ENCODE assay signal across 23 cellular contexts in genomic region chr5:126513302-126513701, GRCh38.
DNase-seq lines count a peak whose midpoint lies in the region; TF ChIP-seq lines count a peak whose summit lies in the region.
"Had no signal": no experiment of that assay in that cellular context is flagged by ENCODE, and none has a peak within 500 bp of the region (broad histone marks: within the 10 kb centered on the region; RNA-seq: fewer than 3 reads in every experiment).

No MANE protein-coding gene starts in this region.

- no peak overlapping the region for H4K8ac ChIP-seq in neuronal stem cell (ENCODE audit: low read depth, low read length)

- no peaks in the 10 kb centered on the region for H3K36me3 ChIP-seq in MM.1S (replicated peaks; ENCODE audit: insufficient read depth, low read length)
- H3K36me3 ChIP-seq in endodermal cell (ENCODE audit: control insufficient read depth, insufficient read depth, low read length) = no peaks in the 10 kb centered on the region
- no peaks in the 10 kb centered on the region for H3K36me3 ChIP-seq in neuronal stem cell (replicated peaks in 1 of 2; ENCODE audit: control insufficient read depth in 2 of 2, insufficient read depth in 2 of 2, low read length in 2 of 2)
- H3K36me3 ChIP-seq in thyroid gland = no peaks in the 10 kb centered on the region

- DNase-seq in MM.1S (no peak), endodermal cell (peak; percentile 10), neuronal stem cell (ENCODE audit: low spot score) (no peak), thyroid gland (no peak), T-helper 2 cell (no peak), COLO668 (lab: John Stamatoyannopoulos, UW; ENCODE audit: unreplicated experiment) (no peak), HUDEP-2 (lab: John Stamatoyannopoulos, UW; ENCODE audit: unreplicated experiment in 76 of 76) (no peak)
- DNase-seq: activated CD4-positive, alpha-beta T cell treated with anti-CD3 and anti-CD28 coated beads, Interleukin-2, amount 10 ng/mL, durations not matched to agents 24 days and 14 days; CD4-positive, alpha-beta T cell; effector memory CD8-positive, alpha-beta T cell; GF-D8; glutamatergic neuron; KG1; left colon; NCI-H526 treated with DMSO at 0.1 percent for 48 hours; psoas muscle; stimulated activated CD4-positive, alpha-beta T cell treated with anti-CD3 and anti-CD28 coated beads, Interleukin-4, amount 100 ng/mL, for 24 hours; stimulated activated naive CD4-positive, alpha-beta T cell treated with Interleukin-2 at 50 U/mL for 16 hours; T-helper 17 cell had no signal

- no peaks in the 10 kb centered on the region for H4K20me1 ChIP-seq in MM.1S (ENCODE audit: insufficient read depth, low read length)

- no peaks in the 10 kb centered on the region for H3K27me3 ChIP-seq in MM.1S (replicated peaks; ENCODE audit: insufficient read depth, low read length)
- peaks cover 11% of the 10 kb centered on the region for H3K27me3 ChIP-seq in endodermal cell (ENCODE audit: control insufficient read depth, insufficient read depth, low read length, poor library complexity, severe bottlenecking)
- no peaks in the 10 kb centered on the region for H3K27me3 ChIP-seq in neuronal stem cell (ENCODE audit: control insufficient read depth in 3 of 3, insufficient read depth in 3 of 3, low read depth in 1 of 3, low read length in 3 of 3)
- no peaks in the 10 kb centered on the region for H3K27me3 ChIP-seq in thyroid gland

- H3K4me3 ChIP-seq in MM.1S (ENCODE audit: low read length) = no peak overlapping the region
- H3K4me3 ChIP-seq in endodermal cell (ENCODE audit: low read length) = no peak overlapping the region
- no peak overlapping the region for H3K4me3 ChIP-seq in neuronal stem cell (ENCODE audit: low read length in 2 of 2)
- H3K4me3 ChIP-seq in thyroid gland (replicated peaks in 1 of 3) = no peak overlapping the region
- H3K4me3 ChIP-seq: psoas muscle, SK-N-MC had no signal

- no peaks in the 10 kb centered on the region for H3K9me3 Mint-ChIP-seq in endodermal cell
- H3K9me3 Mint-ChIP-seq: effector memory CD8-positive, alpha-beta T cell had no signal

- H3K4me2 ChIP-seq in MM.1S (ENCODE audit: low read depth, low read length) = no peak overlapping the region
- no peak overlapping the region for H3K4me2 ChIP-seq in neuronal stem cell (ENCODE audit: insufficient read depth, low read length, poor library complexity, severe bottlenecking)

- H3K27ac Mint-ChIP-seq in endodermal cell = no peak overlapping the region
- H3K27ac Mint-ChIP-seq: activated CD4-positive, alpha-beta T cell treated with anti-CD3 and anti-CD28 coated beads, Interleukin-2, amount 10 ng/mL, durations not matched to agents 24 days and 14 days; activated T-helper 17 cell treated with anti-CD3 and anti-CD28 coated beads, Interleukin-2, amount 50 U/mL, for 72 hours; CD4-positive, alpha-beta T cell; effector memory CD8-positive, alpha-beta T cell; T-helper 17 cell had no signal

- no peak overlapping the region for H2BK15ac ChIP-seq in neuronal stem cell (ENCODE audit: low read length)

- H3K27ac ChIP-seq in MM.1S (ENCODE audit: low read length) (no peak overlapping the region), endodermal cell (ENCODE audit: low read depth, low read length) (no peak overlapping the region), neuronal stem cell (replicated peaks; ENCODE audit: low read length) (no peak overlapping the region), thyroid gland (peak overlapping the region in 2 of 3 donors; percentile 10 to 63)
- H3K27ac ChIP-seq: psoas muscle, RWPE1, SK-N-MC had no signal

- TF ChIP-seq POLR2A in thyroid gland (IDR thresholded peaks at IDR 0.05) = no peak

- no peaks in the 10 kb centered on the region for H3F3A ChIP-seq in MM.1S (ENCODE audit: insufficient read depth, low read length)

- no peak overlapping the region for H2BK12ac ChIP-seq in neuronal stem cell (ENCODE audit: low read length)

- H2AFZ ChIP-seq in MM.1S (ENCODE audit: low read length) (peak overlapping the region; percentile 27; the same call in 1 of the 2 replicates), neuronal stem cell (ENCODE audit: low read length) (peak overlapping the region; percentile 70)

- H3K9me2 ChIP-seq in MM.1S (replicated peaks; ENCODE audit: insufficient read depth, low read length) = no peaks in the 10 kb centered on the region

- H3K9me3 ChIP-seq in MM.1S (replicated peaks; ENCODE audit: insufficient read depth, low read length) (no peaks in the 10 kb centered on the region), endodermal cell (ENCODE audit: control insufficient read depth, low read length) (no peaks in the 10 kb centered on the region), neuronal stem cell (replicated peaks in 1 of 2; ENCODE audit: control insufficient read depth in 2 of 2, insufficient read depth in 1 of 2, low read depth in 1 of 2, low read length in 2 of 2) (peaks cover 0 to 2% of the 10 kb centered on the region in 2 donors), thyroid gland (no peaks in the 10 kb centered on the region)
- H3K9me3 ChIP-seq: psoas muscle had no signal

- H3K4me1 Mint-ChIP-seq in endodermal cell = peaks cover 13% of the 10 kb centered on the region

- no peak overlapping the region for H3K9ac ChIP-seq in MM.1S (ENCODE audit: low read length)
- no peak overlapping the region for H3K9ac ChIP-seq in endodermal cell (ENCODE audit: extremely low read depth, low read length, poor library complexity, severe bottlenecking)
- H3K9ac ChIP-seq in neuronal stem cell (ENCODE audit: low read depth, low read length, poor library complexity) = no peak overlapping the region

- no peak overlapping the region for H3K4me3 Mint-ChIP-seq in endodermal cell
- H3K4me3 Mint-ChIP-seq: activated CD4-positive, alpha-beta T cell treated with anti-CD3 and anti-CD28 coated beads, Interleukin-2, amount 10 ng/mL, durations not matched to agents 24 days and 14 days; activated naive CD8-positive, alpha-beta T cell; activated T-helper 17 cell treated with anti-CD3 and anti-CD28 coated beads, Interleukin-2, amount 50 U/mL, for 72 hours; CD4-positive, alpha-beta T cell; effector memory CD8-positive, alpha-beta T cell; T-helper 17 cell had no signal

- H4K91ac ChIP-seq in neuronal stem cell (ENCODE audit: low read depth, low read length, poor library complexity) = no peak overlapping the region

- H2BK120ac ChIP-seq in neuronal stem cell (ENCODE audit: low read depth, low read length) = no peak overlapping the region

- no peak overlapping the region for H3K18ac ChIP-seq in neuronal stem cell (ENCODE audit: low read length)

- H3K23ac ChIP-seq in neuronal stem cell (ENCODE audit: low read depth, low read length, poor library complexity) = no peak overlapping the region

- H2BK5ac ChIP-seq in neuronal stem cell (ENCODE audit: low read length) = no peak overlapping the region

- peaks cover 7% of the 10 kb centered on the region; the same call in 1 of the 2 replicates for H3K4me1 ChIP-seq in MM.1S (ENCODE audit: low read length)
- H3K4me1 ChIP-seq in endodermal cell (ENCODE audit: control insufficient read depth, insufficient read depth, low read length) = peaks cover 7% of the 10 kb centered on the region
- H3K4me1 ChIP-seq in neuronal stem cell (ENCODE audit: control insufficient read depth in 2 of 2, insufficient read depth in 1 of 2, low read depth in 1 of 2, low read length in 2 of 2) = peaks cover 0 to 37% of the 10 kb centered on the region in 2 donors
- H3K4me1 ChIP-seq in thyroid gland = peaks cover 47 to 71% of the 10 kb centered on the region in 2 donors
- H3K4me1 ChIP-seq: psoas muscle had no signal

- no peak for TF ChIP-seq CTCF in MM.1S (IDR thresholded peaks at IDR 0.05; ENCODE audit: low read length)
- TF ChIP-seq CTCF in endodermal cell (conservative IDR thresholded peaks at IDR 0.05) = no peak
- TF ChIP-seq CTCF in thyroid gland (IDR thresholded peaks at IDR 0.05) = no peak

- H3K4ac ChIP-seq in neuronal stem cell (ENCODE audit: low read length) = no peak overlapping the region

- no peak overlapping the region for H3K14ac ChIP-seq in neuronal stem cell (ENCODE audit: low read length)

- H2AK5ac ChIP-seq in neuronal stem cell (ENCODE audit: low read depth, low read length) = no peak overlapping the region

- H3K79me1 ChIP-seq in neuronal stem cell (ENCODE audit: low read depth, low read length) = no peaks in the 10 kb centered on the region

- intact Hi-C loops in thyroid gland (cut with DNase I) = no loop called here

- H3K36me3 Mint-ChIP-seq in endodermal cell (ENCODE audit: low read depth) = no peaks in the 10 kb centered on the region

- no peaks in the 10 kb centered on the region for H3K79me2 ChIP-seq in MM.1S (ENCODE audit: low read length)

- 91 to 100% methylated on average over 1 to 2 of the region's 2 CpGs for WGBS in endodermal cell (ENCODE audit: insufficient coverage in 1 of 2, insufficient read length in 1 of 2), 2 experiments
- WGBS in neuronal stem cell (ENCODE audit: extremely low coverage in 2 of 2, insufficient read length in 2 of 2, insufficient replicate concordance in 1 of 2), 2 donors = no CpG with 5 or more reads among the region's 2 CpGs
- WGBS in thyroid gland, 2 donors = 85 to 92% methylated on average over 2 of the region's 2 CpGs

- H3K27me3 Mint-ChIP-seq in endodermal cell (ENCODE audit: insufficient read depth) = peaks cover 3% of the 10 kb centered on the region
- H3K27me3 Mint-ChIP-seq: activated naive CD8-positive, alpha-beta T cell; activated T-helper 17 cell treated with anti-CD3 and anti-CD28 coated beads, Interleukin-2, amount 50 U/mL, for 72 hours; CD4-positive, alpha-beta T cell; effector memory CD8-positive, alpha-beta T cell; T-helper 17 cell had no signal

Comparison
In these comparisons a context has a peak if more than half of its experiments do, and no peak if none do; other contexts are left out.
1. H3K27ac ChIP-seq: peak in thyroid gland (2 of 3); none in MM.1S (single experiment), endodermal cell (single experiment) and neuronal stem cell (single experiment).